22 cellular contexts compared by ENCODE assay signal in genomic region chr1:162222019-162222418, GRCh38.
"Had no signal": no experiment of that assay in that cellular context is flagged by ENCODE, and none has a peak within 500 bp of the region (broad histone marks: within the 10 kb centered on the region; RNA-seq: fewer than 3 reads in every experiment).

No MANE protein-coding gene starts in this region.

- H3K4me3 Mint-ChIP-seq: activated CD4-positive, alpha-beta memory T cell treated with anti-CD3 and anti-CD28 coated beads for 36 hours; activated CD4-positive, alpha-beta T cell treated with anti-CD3 and anti-CD28 coated beads, Interleukin-2, amount 10 ng/mL, durations not matched to agents 7 days and 5 days; activated naive CD4-positive, alpha-beta T cell treated with anti-CD3 and anti-CD28 coated beads for 36 hours; activated naive CD8-positive, alpha-beta T cell; activated T-cell treated with anti-CD3 and anti-CD28 coated beads, Interleukin-2, amount 50 U/mL, for 4 hours; brain; central memory CD8-positive, alpha-beta T cell; T-cell had no signal

- H3K4me1 Mint-ChIP-seq: activated CD4-positive, alpha-beta T cell treated with anti-CD3 and anti-CD28 coated beads, Interleukin-2, amount 10 ng/mL, durations not matched to agents 7 days and 5 days; central memory CD8-positive, alpha-beta T cell; T-cell had no signal

- H3K27ac Mint-ChIP-seq: activated CD4-positive, alpha-beta memory T cell treated with anti-CD3 and anti-CD28 coated beads for 36 hours; activated CD4-positive, alpha-beta T cell treated with anti-CD3 and anti-CD28 coated beads, Interleukin-2, amount 10 ng/mL, durations not matched to agents 7 days and 5 days; activated naive CD4-positive, alpha-beta T cell treated with anti-CD3 and anti-CD28 coated beads for 36 hours; activated naive CD8-positive, alpha-beta T cell; T-cell had no signal

- H3K36me3 Mint-ChIP-seq: activated CD4-positive, alpha-beta memory T cell treated with anti-CD3 and anti-CD28 coated beads for 36 hours; activated naive CD8-positive, alpha-beta T cell; brain; T-cell had no signal

- ATAC-seq: activated T-cell treated with anti-CD3 and anti-CD28 coated beads, Interleukin-2, amount 50 U/mL, for 4 hours; PC-3; T-cell had no signal

- H3K9me3 Mint-ChIP-seq: activated CD4-positive, alpha-beta memory T cell treated with anti-CD3 and anti-CD28 coated beads for 36 hours; activated CD4-positive, alpha-beta T cell treated with anti-CD3 and anti-CD28 coated beads, Interleukin-2, amount 10 ng/mL, durations not matched to agents 7 days and 5 days; activated naive CD4-positive, alpha-beta T cell treated with anti-CD3 and anti-CD28 coated beads for 36 hours; activated T-cell treated with anti-CD3 and anti-CD28 coated beads, Interleukin-2, amount 50 U/mL, for 4 hours; brain; central memory CD8-positive, alpha-beta T cell; T-cell had no signal

- H3K27ac ChIP-seq: VCaP had no signal

- DNase-seq: activated CD4-positive, alpha-beta memory T cell treated with anti-CD3 and anti-CD28 coated beads for 36 hours; activated CD4-positive, alpha-beta T cell treated with anti-CD3 and anti-CD28 coated beads, Interleukin-2, amount 10 ng/mL, durations not matched to agents 7 days and 5 days; activated CD4-positive, CD25-positive, alpha-beta regulatory T cell; activated CD8-positive, alpha-beta memory T cell treated with anti-CD3 and anti-CD28 coated beads for 24 hours; activated effector memory CD4-positive, alpha-beta T cell treated with anti-CD3 and anti-CD28 coated beads, Interleukin-2, amount 50 U/mL, for 16 hours; activated naive CD4-positive, alpha-beta T cell treated with anti-CD3 and anti-CD28 coated beads for 36 hours; activated T-cell treated with anti-CD3 and anti-CD28 coated beads, Interleukin-2, amount 50 U/mL, for 4 hours; amygdala; Kasumi-1; NCI-H146; NCI-H1930; NCI-H345; NCI-H510A; PC-3; SIG-M5; T-cell; T-helper 2 cell; T1000 had no signal
